In the genomic region with DNA sequence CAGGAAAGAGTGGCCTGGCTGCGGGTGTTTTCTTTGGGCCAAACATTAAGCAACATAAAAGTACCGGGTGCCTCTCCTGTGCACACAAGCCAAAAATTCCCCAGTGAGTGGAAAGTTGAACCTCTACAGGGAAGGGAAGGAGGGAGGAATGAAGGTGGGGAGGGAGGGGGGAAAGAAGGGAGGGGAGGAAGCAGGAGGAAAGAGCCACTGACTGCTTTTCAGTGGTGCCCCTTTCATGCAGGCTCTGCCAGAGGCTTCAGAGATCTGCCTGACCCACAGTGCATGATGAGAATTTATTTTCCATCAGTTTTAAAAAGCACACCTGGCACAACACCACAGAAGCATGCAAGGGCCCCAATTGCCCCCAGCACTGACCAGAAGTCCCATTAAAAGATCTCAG, we compare ENCODE assay signal across 25 cellular contexts. TPM values are rescaled to one million over a fixed set of nuclear protein-coding genes. Genes with fewer than 3 reads are reported as not detected.
"Had no signal": no experiment of that assay in that cellular context is flagged by ENCODE, and none has a peak within 500 bp of the region (broad histone marks: within the 10 kb centered on the region; RNA-seq: fewer than 3 reads in every experiment).

No MANE protein-coding gene starts in this region.

- H3K9me3 Mint-ChIP-seq: IgD-negative memory B cell had no signal

- H3K27me3 Mint-ChIP-seq: IgD-negative memory B cell had no signal

- H3K4me3 Mint-ChIP-seq: IgD-negative memory B cell had no signal

- H3K4me3 ChIP-seq: K562, SJSA1, SK-N-MC had no signal

- DNase-seq: Kasumi-1, MV-4-11, NCI-H1048, NCI-H1105, NCI-H1417, NCI-H1436 treated with DMSO at 0.1 percent for 48 hours, NCI-H1694, NCI-H1930, NCI-H2081, NCI-H2107, NCI-H2227 treated with DMSO at 0.1 percent for 48 hours, NCI-H524 treated with DMSO at 0.1 percent for 48 hours, NCI-H69, NCI-H774, Right ventricle myocardium superior, RPMI8226, SIG-M5 had no signal

- H3K27me3 ChIP-seq: SJSA1 had no signal

- H3K27ac ChIP-seq: KMS-11, SJSA1, SK-N-MC had no signal

RNA-seq across cellular contexts. Expression of a gene that starts 27.5 kb away (rescaled TPM):
- total RNA-seq: HT1080, K562, MCF 10A, NCI-H460, SJSA1 had no signal

RNA-seq across cellular contexts. Expression of a gene that starts 40.6 kb away (rescaled TPM):
- total RNA-seq: HT1080, K562, MCF 10A, NCI-H460, Right ventricle myocardium superior, SJSA1 had no signal
